ENCODE assay signal across 11 cellular contexts in the genomic region with DNA sequence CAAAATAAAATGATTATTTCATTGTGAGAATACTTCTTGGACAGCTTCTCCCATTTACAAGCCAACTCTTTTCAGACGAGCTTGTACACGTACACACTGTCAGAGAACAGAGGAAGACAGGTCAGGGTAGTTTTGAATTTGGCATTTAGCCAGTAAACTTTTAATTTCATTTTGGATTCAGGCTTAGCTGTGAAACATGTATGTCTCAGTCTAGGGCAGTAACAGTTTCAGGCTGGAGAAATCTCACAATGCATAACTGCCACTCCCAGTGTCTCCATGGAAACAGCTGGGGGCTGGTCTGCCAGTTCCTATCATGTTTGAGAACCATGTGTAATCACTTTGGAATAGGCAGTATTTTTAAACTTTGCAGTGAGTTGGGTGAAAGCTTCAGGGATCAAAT. TPM values are rescaled to one million over a fixed set of nuclear protein-coding genes. Genes with fewer than 3 reads are reported as not detected.
DNase-seq lines count a peak whose midpoint lies in the region; ATAC-seq and TF ChIP-seq lines count a peak whose summit lies in the region.
"Had no signal": no experiment of that assay in that cellular context is flagged by ENCODE, and none has a peak within 500 bp of the region (broad histone marks: within the 10 kb centered on the region; RNA-seq: fewer than 3 reads in every experiment).

No MANE protein-coding gene starts in this region.

- ATAC-seq in T-helper 17 cell (no peak), GM18520 (IDR thresholded peaks at IDR 0.05; ENCODE audit: unreplicated experiment) (no peak)

- peaks cover 5% of the 10 kb centered on the region for H3K4me1 Mint-ChIP-seq in T-helper 17 cell

- no peak overlapping the region for H3K27ac Mint-ChIP-seq in T-helper 17 cell

- DNase-seq in NCI-H748 (lab: John Stamatoyannopoulos, UW; ENCODE audit: unreplicated experiment): peak; percentile 39
- no peak for DNase-seq in NCI-H748 treated with DMSO at 0.1 percent for 48 hours (lab: John Stamatoyannopoulos, UW)
- peak; percentile 62 to 72 for DNase-seq in cardiac fibroblast (ENCODE audit: low read depth in 2 of 2)
- DNase-seq in kidney tubule cell (ENCODE audit: low spot score): peak; percentile 64
- DNase-seq in ureter (ENCODE audit: low spot score): peak; percentile 62
- DNase-seq in NCI-H2227 treated with DMSO at 0.1 percent for 48 hours (lab: John Stamatoyannopoulos, UW): no peak
- DNase-seq in T-helper 17 cell: no peak
- DNase-seq: activated CD8-positive, alpha-beta memory T cell treated with anti-CD3 and anti-CD28 coated beads, Interleukin-2, amount 50 U/mL, for 4 hours; central memory CD4-positive, alpha-beta T cell; NCI-H2029 had no signal

- H3K9me3 ChIP-seq in T-helper 17 cell (ENCODE audit: control insufficient read depth, low read length, poor library complexity, severe bottlenecking): no peaks in the 10 kb centered on the region

- no peak overlapping the region for H3K4me3 Mint-ChIP-seq in T-helper 17 cell

- peaks cover 58% of the 10 kb centered on the region for H3K27me3 Mint-ChIP-seq in T-helper 17 cell

- TF ChIP-seq CTCF in cardiac fibroblast (IDR thresholded peaks at IDR 0.05; ENCODE audit: low read depth, low read length): no peak

- no peak overlapping the region for H3K4me3 ChIP-seq in cardiac fibroblast (replicated peaks in 1 of 2; ENCODE audit: low read depth in 2 of 2, low read length in 2 of 2)

- no peaks in the 10 kb centered on the region for H3K36me3 Mint-ChIP-seq in T-helper 17 cell (ENCODE audit: low read depth)

RNA-seq across cellular contexts. Expression of a gene that starts 22.0 kb away (rescaled TPM):
- total RNA-seq in ureter: 96.7 TPM
- total RNA-seq in T-helper 17 cell: 10 to 100 TPM; 87.4 to 95.3 TPM

Comparison
In these comparisons a context has a peak if more than half of its experiments do, and no peak if none do; other contexts are left out.
1. DNase-seq: peak in NCI-H748 (single experiment), cardiac fibroblast (2 of 2), kidney tubule cell (single experiment) and ureter (single experiment); none in NCI-H748 treated with DMSO at 0.1 percent for 48 hours (single experiment), NCI-H2227 treated with DMSO at 0.1 percent for 48 hours (single experiment) and T-helper 17 cell (0 of 3).